ENCODE assay signal across 6 cellular contexts in the genomic region with DNA sequence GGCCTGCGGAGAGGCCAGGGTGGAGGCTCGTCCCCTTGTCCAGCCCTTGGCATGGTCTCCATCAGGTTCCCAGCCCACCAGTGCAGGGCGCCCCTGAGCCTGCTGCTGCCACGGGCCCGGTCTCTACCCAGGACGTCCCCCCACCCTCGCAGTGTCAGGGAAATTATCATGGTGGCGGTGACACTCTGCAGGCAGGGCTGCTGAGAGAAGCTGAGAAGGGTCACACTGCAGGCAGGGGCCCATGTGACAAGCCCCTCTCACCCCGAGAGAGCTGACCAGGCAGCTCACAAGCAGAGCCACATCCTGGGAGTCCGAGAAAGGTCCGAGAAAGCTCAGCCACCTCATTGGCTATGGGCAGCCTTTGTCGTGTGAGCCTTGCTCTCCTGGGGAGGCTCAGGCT. TPM values are rescaled to one million over a fixed set of nuclear protein-coding genes. Genes with fewer than 3 reads are reported as not detected.
"Had no signal": no experiment of that assay in that cellular context is flagged by ENCODE, and none has a peak within 500 bp of the region (broad histone marks: within the 10 kb centered on the region; RNA-seq: fewer than 3 reads in every experiment).

No MANE protein-coding gene starts in this region.

RNA-seq across cellular contexts. Expression of a gene that starts 4.9 kb away (rescaled TPM):
- total RNA-seq: HepG2, HT-29, HT1080, IMR-90, K562 had no signal
- polyA plus RNA-seq: HepG2, IgD-negative memory B cell, IMR-90, K562 had no signal
